In genomic region chr2:231412616-231412963, GRCh38 we compare ENCODE assay signal across 9 cellular contexts. TPM values are rescaled to one million over a fixed set of nuclear protein-coding genes. Genes with fewer than 3 reads are reported as not detected.
DNase-seq lines count a peak whose midpoint lies in the region; ATAC-seq, FAIRE-seq and TF ChIP-seq lines count a peak whose summit lies in the region.
"Had no signal": no experiment of that assay in that cellular context is flagged by ENCODE, and none has a peak within 500 bp of the region (broad histone marks: within the 10 kb centered on the region; RNA-seq: fewer than 3 reads in every experiment).

No MANE protein-coding gene starts in this region.

- FAIRE-seq in bronchial epithelial cell (lab: Jason Lieb, UNC), result no peak
- no peak for FAIRE-seq in GM19239 (lab: Jason Lieb, UNC)
- FAIRE-seq: islet of Langerhans had no signal

- TF ChIP-seq POLR2A in heart left ventricle (IDR thresholded peaks at IDR 0.05) (no peak), uterus (IDR thresholded peaks at IDR 0.05) (no peak)

- peaks cover 0 to 12% (median 0%) of the 10 kb centered on the region in 12 donors for H3K9me3 ChIP-seq in heart left ventricle
- peaks cover 0 to 7% of the 10 kb centered on the region in 2 donors for H3K9me3 ChIP-seq in muscle layer of duodenum (ENCODE audit: control insufficient read depth in 1 of 2, low read length in 2 of 2)
- no peaks in the 10 kb centered on the region for H3K9me3 ChIP-seq in uterus

- H3K27ac ChIP-seq in heart left ventricle (no peak overlapping the region), muscle layer of duodenum (ENCODE audit: low read length) (no peak overlapping the region), uterus (peak overlapping the region in 1 of 2 donors; percentile 77)

- H3K27me3 Mint-ChIP-seq in activated T-helper 2 cell treated with anti-CD3 and anti-CD28 coated beads, Interferon-gamma antibody, Interleukin-2, Interleukin-4, amounts not matched to agents 10 μg/mL and 5 μg/mL and 100 μg/mL, durations not matched to agents 14 hours and 24 hours and 36 hours (ENCODE audit: low read depth), result peaks cover 34% of the 10 kb centered on the region

- H3K36me3 ChIP-seq in heart left ventricle (no peaks in the 10 kb centered on the region), bronchial epithelial cell (ENCODE audit: control insufficient read depth, insufficient read depth, low read length) (no peaks in the 10 kb centered on the region), muscle layer of duodenum (ENCODE audit: control insufficient read depth in 1 of 2, insufficient read depth in 2 of 2, low read length in 2 of 2) (no peaks in the 10 kb centered on the region), uterus (no peaks in the 10 kb centered on the region)

- H3K9me3 Mint-ChIP-seq in activated T-helper 2 cell treated with anti-CD3 and anti-CD28 coated beads, Interferon-gamma antibody, Interleukin-2, Interleukin-4, amounts not matched to agents 10 μg/mL and 5 μg/mL and 100 μg/mL, durations not matched to agents 14 hours and 24 hours and 36 hours, result peaks cover 14% of the 10 kb centered on the region

- peaks cover 2% of the 10 kb centered on the region for H3K4me1 Mint-ChIP-seq in activated T-helper 2 cell treated with anti-CD3 and anti-CD28 coated beads, Interferon-gamma antibody, Interleukin-2, Interleukin-4, amounts not matched to agents 10 μg/mL and 5 μg/mL and 100 μg/mL, durations not matched to agents 14 hours and 24 hours and 36 hours (ENCODE audit: low read depth)

- H3K4me3 ChIP-seq in heart left ventricle (peak overlapping the region; percentile 29 to 79 (median 64)), bronchial epithelial cell (ENCODE audit: low read depth, low read length) (peak overlapping the region; percentile 46), muscle layer of duodenum (ENCODE audit: low read depth in 1 of 2, low read length in 2 of 2) (peak overlapping the region; percentile 47 to 66), uterus (peak overlapping the region; percentile 21 to 60)

- peaks cover 0 to 14% (median 4%) of the 10 kb centered on the region in 9 donors for H3K27me3 ChIP-seq in heart left ventricle
- H3K27me3 ChIP-seq in bronchial epithelial cell (ENCODE audit: control insufficient read depth, insufficient read depth, low read length), result no peaks in the 10 kb centered on the region
- H3K27me3 ChIP-seq in muscle layer of duodenum (ENCODE audit: low read depth, low read length), result no peaks in the 10 kb centered on the region
- no peaks in the 10 kb centered on the region for H3K27me3 ChIP-seq in uterus

- DNase-seq in heart left ventricle, result no peak
- DNase-seq in Right ventricle myocardium inferior (ENCODE audit: missing footprints), result no peak
- no peak for DNase-seq in bronchial epithelial cell (ENCODE audit: low read depth)
- DNase-seq in uterus, result no peak
- DNase-seq in GM19239 (ENCODE audit: insufficient read length, low spot score), result no peak
- no peak for DNase-seq in activated T-helper 2 cell treated with anti-CD3 and anti-CD28 coated beads, Interferon-gamma antibody, Interleukin-2, Interleukin-4, amounts not matched to agents 10 μg/mL and 5 μg/mL and 100 μg/mL, durations not matched to agents 14 hours and 24 hours and 36 hours (ENCODE audit: low spot score)

- H3K36me3 Mint-ChIP-seq in activated T-helper 2 cell treated with anti-CD3 and anti-CD28 coated beads, Interferon-gamma antibody, Interleukin-2, Interleukin-4, amounts not matched to agents 10 μg/mL and 5 μg/mL and 100 μg/mL, durations not matched to agents 14 hours and 24 hours and 36 hours (ENCODE audit: low read depth), result peaks cover 8% of the 10 kb centered on the region

- H3K4me1 ChIP-seq in heart left ventricle (peaks cover 0 to 16% (median 9%) of the 10 kb centered on the region in 12 donors), muscle layer of duodenum (ENCODE audit: control insufficient read depth in 1 of 2, insufficient read depth in 2 of 2, low read length in 2 of 2) (peaks cover 0 to 4% of the 10 kb centered on the region in 2 donors), uterus (no peaks in the 10 kb centered on the region)

- TF ChIP-seq CTCF in heart left ventricle (IDR thresholded peaks at IDR 0.05) (peak in 2 of 12 donors; percentile 2 to 15), bronchial epithelial cell (IDR thresholded peaks at IDR 0.05; ENCODE audit: insufficient read depth, low read length, severe bottlenecking) (no peak), uterus (IDR thresholded peaks at IDR 0.05) (no peak)

- H3K4me3 Mint-ChIP-seq in activated T-helper 2 cell treated with anti-CD3 and anti-CD28 coated beads, Interferon-gamma antibody, Interleukin-2, Interleukin-4, amounts not matched to agents 10 μg/mL and 5 μg/mL and 100 μg/mL, durations not matched to agents 14 hours and 24 hours and 36 hours (ENCODE audit: low read depth), result no peak overlapping the region

- ATAC-seq in heart left ventricle, result peak in 2 of 4 donors; percentile 9 to 38
- ATAC-seq in Right ventricle myocardium inferior, result no peak
- no peak for ATAC-seq in GM18868 (IDR thresholded peaks at IDR 0.05; ENCODE audit: unreplicated experiment)

- WGBS in heart left ventricle, 4 donors, result 27 to 52% (median 34%) methylated on average over 5 to 9 of the region's 9 CpGs

- no peak overlapping the region for H3K27ac Mint-ChIP-seq in activated T-helper 2 cell treated with anti-CD3 and anti-CD28 coated beads, Interferon-gamma antibody, Interleukin-2, Interleukin-4, amounts not matched to agents 10 μg/mL and 5 μg/mL and 100 μg/mL, durations not matched to agents 14 hours and 24 hours and 36 hours

- intact Hi-C loops in heart left ventricle (cut with DNase I), result loop anchor here (1.0 to 10.0 kb wide), 8 partner anchors 115 to 308 kb away; no protein-coding TSS in a partner anchor
- intact Hi-C loops in Right ventricle myocardium inferior (cut with DNase I), result loop anchor here (1.0 to 10.0 kb wide), 3 partner anchors 165 to 308 kb away; no protein-coding TSS in a partner anchor
- intact Hi-C loops in uterus (cut with DNase I; ENCODE audit: low total_unique reads), result loop anchor here (10.0 kb wide), 2 partner anchors 188 to 318 kb away; no protein-coding TSS in a partner anchor
- intact Hi-C loops in activated T-helper 2 cell treated with anti-CD3 and anti-CD28 coated beads, Interferon-gamma antibody, Interleukin-2, Interleukin-4, amounts not matched to agents 10 μg/mL and 5 μg/mL and 100 μg/mL, durations not matched to agents 14 hours and 24 hours and 36 hours (cut with micrococcal nuclease), result loop anchor here (10.0 kb wide), 2 partner anchors 118 to 188 kb away; no protein-coding TSS in a partner anchor

RNA-seq across cellular contexts. Expression of gene B3GNT7, which starts 17.1 kb away (rescaled TPM):
- total RNA-seq in heart left ventricle, result 10 to 100 TPM in 2 of 9 donors, 1 to 10 TPM in 7; 1.2 to 52.4 (median 6.8) TPM
- 1 to 10 TPM in 1 of 2 donors, under 1 TPM in 1; 0.68 to 2.2 TPM for polyA plus RNA-seq in heart left ventricle
- 9.1 TPM for total RNA-seq in Right ventricle myocardium inferior
- 0.26 and 0.38 TPM in 2 replicates for total RNA-seq in bronchial epithelial cell
- 1 to 10 TPM; 1.7 to 8.1 (median 3.1) TPM for total RNA-seq in uterus
- 0.05 and 0.09 TPM in 2 replicates for total RNA-seq in activated T-helper 2 cell treated with anti-CD3 and anti-CD28 coated beads, Interferon-gamma antibody, Interleukin-2, Interleukin-4, amounts not matched to agents 10 μg/mL and 5 μg/mL and 100 μg/mL, durations not matched to agents 14 hours and 24 hours and 36 hours

RNA-seq across cellular contexts. Expression of gene NCL, which starts 51.7 kb away (rescaled TPM):
- total RNA-seq in heart left ventricle (100 to 1,000 TPM in 8 of 9 donors, 10 to 100 TPM in 1; 60.9 to 352 (median 274) TPM), Right ventricle myocardium inferior (218 TPM), bronchial epithelial cell (134 and 175 TPM in 2 replicates), uterus (100 to 1,000 TPM in 2 of 4 donors, 10 to 100 TPM in 2; 68.8 to 429 (median 129) TPM)
- 100 to 1,000 TPM; 103 to 281 TPM for polyA plus RNA-seq in heart left ventricle
- total RNA-seq in activated T-helper 2 cell treated with anti-CD3 and anti-CD28 coated beads, Interferon-gamma antibody, Interleukin-2, Interleukin-4, amounts not matched to agents 10 μg/mL and 5 μg/mL and 100 μg/mL, durations not matched to agents 14 hours and 24 hours and 36 hours, result 1,292 and 1,329 TPM in 2 replicates
